In the genomic region with DNA sequence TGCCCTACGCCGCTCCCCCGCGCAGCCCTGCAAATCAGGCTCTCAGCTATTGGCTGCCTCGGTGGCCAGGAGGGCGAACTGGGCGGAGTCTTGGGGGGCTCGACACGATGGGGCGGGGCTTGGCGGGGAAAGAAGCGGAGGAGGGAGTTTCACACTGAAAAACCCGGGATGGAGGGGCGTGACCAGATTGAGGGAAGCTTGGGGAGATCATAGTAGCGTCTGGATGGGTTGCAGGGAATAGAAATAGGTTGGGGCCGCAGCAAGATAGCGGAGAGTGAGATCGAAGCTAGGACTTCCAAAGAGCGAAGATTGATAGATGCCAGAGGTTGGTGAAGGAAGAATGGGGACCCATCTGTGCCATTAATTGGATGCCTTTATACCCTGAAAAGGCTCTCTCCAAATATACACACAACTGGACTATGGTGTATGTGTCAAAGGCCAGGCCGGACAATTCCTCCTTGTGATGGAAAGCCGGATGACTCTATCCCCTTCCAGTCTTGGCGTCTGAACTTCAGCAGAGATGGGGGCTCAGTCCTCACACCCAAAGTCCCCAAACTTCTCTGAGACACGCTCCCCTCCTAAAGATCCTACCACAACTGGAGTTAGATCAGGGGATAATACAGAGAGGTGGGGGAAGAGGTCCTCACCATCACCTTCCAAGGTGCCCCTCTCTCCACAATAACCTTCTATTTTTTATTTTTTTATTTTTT, we compare ENCODE assay signal across 9 cellular contexts. TPM values are rescaled to one million over a fixed set of nuclear protein-coding genes. Genes with fewer than 3 reads are reported as not detected.
DNase-seq lines count a peak whose midpoint lies in the region; ATAC-seq and TF ChIP-seq lines count a peak whose summit lies in the region.
"Had no signal": no experiment of that assay in that cellular context is flagged by ENCODE, and none has a peak within 500 bp of the region (broad histone marks: within the 10 kb centered on the region; RNA-seq: fewer than 3 reads in every experiment).

No MANE protein-coding gene starts in this region.

- H3K36me3 ChIP-seq in HEK293 (ENCODE audit: control insufficient read depth in 2 of 2, insufficient read depth in 1 of 2, low read length in 2 of 2) (no peaks in the 10 kb centered on the region), ascending aorta (no peaks in the 10 kb centered on the region), iPS DF 6.9 (ENCODE audit: control insufficient read depth, insufficient read depth, low read length) (no peaks in the 10 kb centered on the region; the same call in 1 of the 2 replicates), spleen (no peaks in the 10 kb centered on the region)

- H3K27me3 ChIP-seq in ascending aorta = no peaks in the 10 kb centered on the region
- peaks cover 15% of the 10 kb centered on the region; the same call in 1 of the 2 replicates for H3K27me3 ChIP-seq in iPS DF 6.9 (ENCODE audit: control insufficient read depth, insufficient read depth, low read length)
- H3K27me3 ChIP-seq in spleen (replicated peaks in 1 of 7) = peaks cover 9 to 87% (median 55%) of the 10 kb centered on the region in 7 donors

- H3K4me3 ChIP-seq in HEK293 (ENCODE audit: low read depth, low read length) (peak overlapping the region; percentile 30), ascending aorta (peak overlapping the region; percentile 59 to 75), iPS DF 6.9 (ENCODE audit: low read length) (peak overlapping the region; percentile 50; the same call in 1 of the 2 replicates), spleen (peak overlapping the region; percentile 8 to 68 (median 36))

- H3K27ac ChIP-seq in HEK293 (ENCODE audit: extremely low read depth, low read depth, low read length) = no peak overlapping the region
- H3K27ac ChIP-seq in ascending aorta = peak overlapping the region; percentile 85 to 87
- no peak overlapping the region for H3K27ac ChIP-seq in iPS DF 6.9 (ENCODE audit: low read length)
- H3K27ac ChIP-seq in spleen = no peak overlapping the region

- TF ChIP-seq CTCF in HEK293 (tag by site-specific recombination; IDR thresholded peaks at IDR 0.05) (no peak), ascending aorta (IDR thresholded peaks at IDR 0.05) (no peak), spleen (IDR thresholded peaks at IDR 0.05 in 8 of 11, conservative IDR thresholded peaks at IDR 0.05 in 3 of 11) (no peak)

- CTCF ChIA-PET in HEK293 (lab: Yijun Ruan, JAX) = interaction anchor here (0.5 to 9.1 kb wide), 4 partner anchors 15 to 61 kb away, joined by 3 to 151 read pairs (median 6); partner anchors contain the start of gene RPL19

- H3K4me1 ChIP-seq in HEK293 (ENCODE audit: control insufficient read depth, insufficient read depth, low read length) = peaks cover 6% of the 10 kb centered on the region
- H3K4me1 ChIP-seq in ascending aorta = peaks cover 13 to 30% of the 10 kb centered on the region in 2 donors
- peaks cover 3% of the 10 kb centered on the region; the same call in 1 of the 2 replicates for H3K4me1 ChIP-seq in iPS DF 6.9 (ENCODE audit: control insufficient read depth, insufficient read depth, low read length)
- H3K4me1 ChIP-seq in spleen = peaks cover 15 to 25% (median 24%) of the 10 kb centered on the region in 6 donors

- ATAC-seq in HG02678 (IDR thresholded peaks at IDR 0.05; ENCODE audit: unreplicated experiment) = no peak
- ATAC-seq in HG03159 (IDR thresholded peaks at IDR 0.05; ENCODE audit: unreplicated experiment) = no peak
- ATAC-seq in GM21381 (IDR thresholded peaks at IDR 0.05; ENCODE audit: unreplicated experiment) = no peak
- ATAC-seq: Panc1 had no signal

- POLR2A ChIA-PET in HEK293 (lab: Yijun Ruan, JAX) = interaction anchor here (0.5 to 1.3 kb wide), 12 partner anchors 10 to 462 kb away, joined by 3 to 16 read pairs (median 4); partner anchors contain the start of genes PGAP3 and RPL19

- no peak for TF ChIP-seq POLR2A in spleen (IDR thresholded peaks at IDR 0.05)

- WGBS in iPS DF 6.9 (ENCODE audit: insufficient coverage, insufficient read length) = no CpG with 5 or more reads among the region's 23 CpGs
- 16 to 20% (median 17%) methylated on average over 22 to 23 of the region's 23 CpGs for WGBS in spleen, 5 donors

- H3K9me3 ChIP-seq in HEK293 (ENCODE audit: control insufficient read depth, insufficient read depth, low read depth, low read length) (no peaks in the 10 kb centered on the region), ascending aorta (no peaks in the 10 kb centered on the region), iPS DF 6.9 (ENCODE audit: control insufficient read depth, insufficient read depth, low read length) (no peaks in the 10 kb centered on the region), spleen (no peaks in the 10 kb centered on the region)

- DNase-seq in NCI-H82 treated with DMSO at 0.1 percent for 48 hours (lab: John Stamatoyannopoulos, UW; ENCODE audit: unreplicated experiment) = peak; percentile 91
- DNase-seq in ascending aorta (ENCODE audit: low spot score in 2 of 2) = peak; percentile 60 to 93
- peak; percentile 88 for DNase-seq in iPS DF 6.9 (ENCODE audit: low read depth, low spot score)
- DNase-seq in spleen = no peak

- intact Hi-C loops in ascending aorta (cut with DNase I) = loop anchor here (2.0 kb wide), 1 partner anchor 17 kb away; no protein-coding TSS in a partner anchor
- intact Hi-C loops in spleen (cut with DNase I; ENCODE audit: low total_unique reads) = no loop called here

TF ChIP-seq in HEK293, 187 proteins besides CTCF, POLR2A, EP300 and RAD21 (continues in another document):
- TF ChIP-seq KLF1 (tag by site-specific recombination; IDR thresholded peaks at IDR 0.05) (no peak; the same call in 1 of the 2 replicates), ZNF394 (tag by site-specific recombination; IDR thresholded peaks at IDR 0.05; ENCODE audit: borderline replicate concordance) (no peak), ZFP69B (tag by site-specific recombination; IDR thresholded peaks at IDR 0.05) (no peak), ZNF664 (tag by site-specific recombination; IDR thresholded peaks at IDR 0.05) (no peak), KLF8 (tag by site-specific recombination; IDR thresholded peaks at IDR 0.05) (no peak), HOXD13 (CRISPR knock-in tag; IDR thresholded peaks at IDR 0.05; ENCODE audit: borderline replicate concordance) (no peak), ZNF354C (tag by site-specific recombination; IDR thresholded peaks at IDR 0.05; ENCODE audit: borderline replicate concordance, low read depth) (no peak), BCL11A (tag by site-specific recombination; IDR thresholded peaks at IDR 0.05; ENCODE audit: low read depth) (no peak), ZBTB48 (tag by site-specific recombination; IDR thresholded peaks at IDR 0.05) (no peak), ZSCAN30 (tag by site-specific recombination; IDR thresholded peaks at IDR 0.05) (no peak), ZSCAN16 (tag by site-specific recombination; IDR thresholded peaks at IDR 0.05) (no peak), ZNF777 (tag by site-specific recombination; IDR thresholded peaks at IDR 0.05; ENCODE audit: borderline replicate concordance) (no peak), MEIS1 (CRISPR knock-in tag; IDR thresholded peaks at IDR 0.05; ENCODE audit: borderline replicate concordance) (no peak), SP3 (tag by site-specific recombination; IDR thresholded peaks at IDR 0.05) (peak; percentile 73), SP2 (tag by site-specific recombination; IDR thresholded peaks at IDR 0.05) (peak; percentile 90), ZNF624 (tag by site-specific recombination; IDR thresholded peaks at IDR 0.05) (no peak), RBAK (tag by site-specific recombination; IDR thresholded peaks at IDR 0.05) (no peak), GLIS1 (tag by site-specific recombination; IDR thresholded peaks at IDR 0.05) (peak; percentile 60), ZNF580 (tag by site-specific recombination; IDR thresholded peaks at IDR 0.05) (no peak), ZNF266 (tag by site-specific recombination; IDR thresholded peaks at IDR 0.05; ENCODE audit: low read depth) (no peak), ZNF174 (tag by site-specific recombination; IDR thresholded peaks at IDR 0.05) (no peak), ZNF2 (tag by site-specific recombination; IDR thresholded peaks at IDR 0.05) (no peak)
- TF ChIP-seq, protein P1, sequence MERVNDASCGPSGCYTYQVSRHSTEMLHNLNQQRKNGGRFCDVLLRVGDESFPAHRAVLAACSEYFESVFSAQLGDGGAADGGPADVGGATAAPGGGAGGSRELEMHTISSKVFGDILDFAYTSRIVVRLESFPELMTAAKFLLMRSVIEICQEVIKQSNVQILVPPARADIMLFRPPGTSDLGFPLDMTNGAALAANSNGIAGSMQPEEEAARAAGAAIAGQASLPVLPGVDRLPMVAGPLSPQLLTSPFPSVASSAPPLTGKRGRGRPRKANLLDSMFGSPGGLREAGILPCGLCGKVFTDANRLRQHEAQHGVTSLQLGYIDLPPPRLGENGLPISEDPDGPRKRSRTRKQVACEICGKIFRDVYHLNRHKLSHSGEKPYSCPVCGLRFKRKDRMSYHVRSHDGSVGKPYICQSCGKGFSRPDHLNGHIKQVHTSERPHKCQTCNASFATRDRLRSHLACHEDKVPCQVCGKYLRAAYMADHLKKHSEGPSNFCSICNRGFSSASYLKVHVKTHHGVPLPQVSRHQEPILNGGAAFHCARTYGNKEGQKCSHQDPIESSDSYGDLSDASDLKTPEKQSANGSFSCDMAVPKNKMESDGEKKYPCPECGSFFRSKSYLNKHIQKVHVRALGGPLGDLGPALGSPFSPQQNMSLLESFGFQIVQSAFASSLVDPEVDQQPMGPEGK (tag by site-specific recombination; IDR thresholded peaks at IDR 0.05) = peak; percentile 43; the same call in 1 of the 2 replicates

RNA-seq across cellular contexts. Expression of gene STAC2, which starts 0.4 kb away (rescaled TPM):
- 7.9 TPM for total RNA-seq in ascending aorta
- total RNA-seq in spleen = under 1 TPM in 2 of 7 donors, not detected in 5; 0.27 to 0.56 TPM
- under 1 TPM in 1 of 3 donors, not detected in 2; 0.06 TPM for polyA plus RNA-seq in spleen

RNA-seq across cellular contexts. Expression of gene RPL19, which starts 26.0 kb away (rescaled TPM):
- total RNA-seq in ascending aorta (1,889 TPM), spleen (1,000 to 10,000 TPM; 1,504 to 3,872 (median 2,079) TPM)
- 1,000 to 10,000 TPM; 4,610 to 7,360 (median 6,812) TPM for polyA plus RNA-seq in spleen

RNA-seq across cellular contexts. Expression of gene CACNB1, which starts 28.7 kb away (rescaled TPM):
- total RNA-seq in ascending aorta (9.6 TPM), spleen (10 to 100 TPM in 2 of 7 donors, 1 to 10 TPM in 5; 4.1 to 11.9 (median 7.1) TPM)
- polyA plus RNA-seq in spleen = 1 to 10 TPM; 2.0 to 5.0 (median 4.2) TPM

Comparison
In these comparisons a context has a peak if more than half of its experiments do, and no peak if none do; other contexts are left out.
1. H3K27ac ChIP-seq: peak in ascending aorta (2 of 2); none in HEK293 (single experiment), iPS DF 6.9 (single experiment) and spleen (0 of 8).
2. Peak in every context shown above with its lines, with median percentiles within 50 percentile points of each other: H3K4me3 ChIP-seq.